Comparison of ENCODE assay signal across 1 cellular context in the genomic region with DNA sequence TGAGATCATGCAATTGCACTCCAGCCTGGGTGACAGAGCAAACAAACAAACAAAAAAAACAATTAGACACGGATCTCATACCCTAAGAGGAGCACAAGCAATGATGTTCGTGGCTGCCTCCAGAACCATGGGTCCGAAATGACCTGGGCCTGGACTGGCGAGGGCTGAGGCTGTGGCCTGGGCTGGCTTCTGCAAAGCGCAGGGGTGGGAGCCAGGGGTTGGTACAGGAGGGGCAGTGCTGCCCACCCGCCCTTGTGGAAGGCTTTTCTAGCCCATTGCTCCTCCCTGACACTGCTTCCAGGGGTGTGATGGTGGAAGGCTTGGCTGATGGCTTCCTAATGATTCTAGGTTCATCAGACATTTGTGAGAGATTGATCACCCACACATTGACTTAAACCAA.
TF ChIP-seq lines count a peak whose summit lies in the region.

No MANE protein-coding gene starts in this region.

TF ChIP-seq in H1, 55 proteins besides CTCF, POLR2A, EP300 and RAD21:
- no peak for TF ChIP-seq RFX5 (IDR thresholded peaks at IDR 0.05; ENCODE audit: borderline replicate concordance, low read depth, low read length)
- TF ChIP-seq SAP30 (IDR thresholded peaks at IDR 0.05; ENCODE audit: insufficient read depth, insufficient replicate concordance, low read length), result no peak
- TF ChIP-seq TCF12 (IDR thresholded peaks at IDR 0.05; ENCODE audit: low read depth, low read length), result no peak
- TF ChIP-seq, protein P1, sequence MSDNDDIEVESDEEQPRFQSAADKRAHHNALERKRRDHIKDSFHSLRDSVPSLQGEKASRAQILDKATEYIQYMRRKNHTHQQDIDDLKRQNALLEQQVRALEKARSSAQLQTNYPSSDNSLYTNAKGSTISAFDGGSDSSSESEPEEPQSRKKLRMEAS (IDR thresholded peaks at IDR 0.05), result no peak
- no peak for TF ChIP-seq EGR1 (IDR thresholded peaks at IDR 0.05; ENCODE audit: borderline replicate concordance, low read depth, low read length)
- no peak for TF ChIP-seq HDAC6 (IDR thresholded peaks at IDR 0.05; ENCODE audit: low read depth, low read length)
- no peak for TF ChIP-seq RBBP5 (IDR thresholded peaks at IDR 0.05; ENCODE audit: borderline replicate concordance, low read depth, low read length)
- no peak for TF ChIP-seq CBX8 (IDR thresholded peaks at IDR 0.05; ENCODE audit: borderline replicate concordance, low read depth, low read length)
